In the genomic region with DNA sequence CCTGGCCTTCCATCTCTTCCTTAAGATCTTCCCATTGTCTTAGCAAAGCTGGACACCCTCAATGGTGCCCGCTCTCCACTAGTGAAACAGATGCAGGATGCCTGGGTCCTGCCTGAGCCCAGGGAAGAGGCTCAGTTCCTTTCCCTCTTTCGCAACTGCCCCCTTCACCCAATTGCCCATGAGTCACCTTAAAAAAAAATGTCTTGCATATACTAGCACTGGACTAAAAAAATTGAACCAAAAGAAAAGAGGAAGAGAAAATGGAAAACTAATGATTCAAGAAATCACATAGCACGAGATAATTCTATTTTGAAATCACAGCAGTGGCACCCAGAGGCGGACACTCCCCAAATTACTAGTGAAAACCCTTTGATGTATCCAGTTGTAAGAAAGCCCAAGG, we compare ENCODE assay signal across 18 cellular contexts.
DNase-seq lines count a peak whose midpoint lies in the region; ATAC-seq and TF ChIP-seq lines count a peak whose summit lies in the region.
"Had no signal": no experiment of that assay in that cellular context is flagged by ENCODE, and none has a peak within 500 bp of the region (broad histone marks: within the 10 kb centered on the region; RNA-seq: fewer than 3 reads in every experiment).

No MANE protein-coding gene starts in this region.

- CTCF ChIA-PET in MCF 10A (lab: Yijun Ruan, JAX) = no interaction called here

- H3K4me1 ChIP-seq in breast epithelium (no peaks in the 10 kb centered on the region), heart right ventricle (peaks cover 0 to 25% (median 0%) of the 10 kb centered on the region in 9 donors), vagina (no peaks in the 10 kb centered on the region)

- TF ChIP-seq POLR2A in breast epithelium (IDR thresholded peaks at IDR 0.05) (no peak), vagina (IDR thresholded peaks at IDR 0.05) (no peak)

- H3K9me3 ChIP-seq in breast epithelium = no peaks in the 10 kb centered on the region
- H3K9me3 ChIP-seq in heart right ventricle = peaks cover 0 to 15% (median 5%) of the 10 kb centered on the region in 11 donors
- H3K9me3 ChIP-seq in vagina = no peaks in the 10 kb centered on the region

- no peaks in the 10 kb centered on the region for H3K36me3 Mint-ChIP-seq in MCF 10A (ENCODE audit: insufficient read depth, unreplicated experiment)
- H3K36me3 Mint-ChIP-seq: natural killer cell had no signal

- H3K36me3 ChIP-seq in breast epithelium (no peaks in the 10 kb centered on the region), heart right ventricle (no peaks in the 10 kb centered on the region), vagina (no peaks in the 10 kb centered on the region)
- H3K36me3 ChIP-seq: stomach had no signal

- H3K27ac ChIP-seq in breast epithelium (no peak overlapping the region), heart right ventricle (peak overlapping the region in 1 of 10 donors; percentile 65), vagina (peak overlapping the region; percentile 1)
- H3K27ac ChIP-seq: 22Rv1, HL-60 had no signal

- peak; percentile 75 for DNase-seq in MCF 10A (ENCODE audit: unreplicated experiment)
- no peak for DNase-seq in breast epithelium (ENCODE audit: low spot score in 2 of 2)
- DNase-seq in SKM-1 treated with dmso at 0.1 percent for 144 hours (lab: John Stamatoyannopoulos, UW; ENCODE audit: unreplicated experiment) = peak; percentile 70
- no peak for DNase-seq in heart right ventricle
- no peak for DNase-seq in vagina (ENCODE audit: extremely low spot score in 2 of 2)
- DNase-seq in iPS-NIHi11 (ENCODE audit: low spot score) = no peak
- DNase-seq in posterior vena cava (ENCODE audit: low spot score) = no peak
- DNase-seq: activated CD4-positive, alpha-beta T cell treated with anti-CD3 and anti-CD28 coated beads, Interleukin-2, amount 10 ng/mL, durations not matched to agents 24 days and 14 days; kidney glomerular epithelial cell; MM.1S; natural killer cell; stomach; T1000 had no signal

- H3K4me1 Mint-ChIP-seq in MCF 10A (ENCODE audit: insufficient read depth, unreplicated experiment) = peaks cover 12% of the 10 kb centered on the region
- H3K4me1 Mint-ChIP-seq: activated CD4-positive, alpha-beta T cell treated with anti-CD3 and anti-CD28 coated beads, Interleukin-2, amount 10 ng/mL, durations not matched to agents 24 days and 14 days; natural killer cell had no signal

- ATAC-seq in heart right ventricle (peak in 5 of 8 donors; percentile 26 to 71 (median 58)), GM19397 (IDR thresholded peaks at IDR 0.05; ENCODE audit: unreplicated experiment) (no peak)
- ATAC-seq: GM23338, natural killer cell, Panc1 had no signal

- WGBS in heart right ventricle, 2 donors = 87 to 93% methylated on average over 4 of the region's 4 CpGs

- no peaks in the 10 kb centered on the region for H3K27me3 Mint-ChIP-seq in MCF 10A (ENCODE audit: insufficient read depth, unreplicated experiment)
- H3K27me3 Mint-ChIP-seq: activated CD4-positive, alpha-beta T cell treated with anti-CD3 and anti-CD28 coated beads, Interleukin-2, amount 10 ng/mL, durations not matched to agents 24 days and 14 days had no signal

- POLR2A ChIA-PET in MCF 10A (lab: Yijun Ruan, JAX) = no interaction called here

- H3K27ac Mint-ChIP-seq in MCF 10A (ENCODE audit: low read depth, unreplicated experiment) = peak overlapping the region; percentile 2
- H3K27ac Mint-ChIP-seq: activated CD4-positive, alpha-beta T cell treated with anti-CD3 and anti-CD28 coated beads, Interleukin-2, amount 10 ng/mL, durations not matched to agents 24 days and 14 days; GM23338; natural killer cell had no signal

- peaks cover 6% of the 10 kb centered on the region for H3K9me3 Mint-ChIP-seq in MCF 10A (ENCODE audit: unreplicated experiment)
- H3K9me3 Mint-ChIP-seq: activated CD4-positive, alpha-beta T cell treated with anti-CD3 and anti-CD28 coated beads, Interleukin-2, amount 10 ng/mL, durations not matched to agents 24 days and 14 days; GM23338 had no signal

- TF ChIP-seq CTCF in MCF 10A (IDR thresholded peaks at IDR 0.05; ENCODE audit: unreplicated experiment) = no peak
- no peak for TF ChIP-seq CTCF in breast epithelium (IDR thresholded peaks at IDR 0.05)
- no peak for TF ChIP-seq CTCF in heart right ventricle (IDR thresholded peaks at IDR 0.05)
- no peak for TF ChIP-seq CTCF in vagina (IDR thresholded peaks at IDR 0.05)

- H3K27me3 ChIP-seq in breast epithelium (no peaks in the 10 kb centered on the region), heart right ventricle (no peaks in the 10 kb centered on the region), vagina (no peaks in the 10 kb centered on the region)
- H3K27me3 ChIP-seq: stomach had no signal

- H3K4me3 ChIP-seq in breast epithelium = no peak overlapping the region
- H3K4me3 ChIP-seq in heart right ventricle = no peak overlapping the region
- no peak overlapping the region for H3K4me3 ChIP-seq in vagina
- H3K4me3 ChIP-seq: GM23338, stomach had no signal

- H3K4me3 Mint-ChIP-seq in MCF 10A (ENCODE audit: unreplicated experiment) = no peak overlapping the region
- H3K4me3 Mint-ChIP-seq: activated CD4-positive, alpha-beta T cell treated with anti-CD3 and anti-CD28 coated beads, Interleukin-2, amount 10 ng/mL, durations not matched to agents 24 days and 14 days; GM23338; natural killer cell had no signal

- intact Hi-C loops in MCF 10A (cut with micrococcal nuclease) (no loop called here), breast epithelium (cut with DNase I; ENCODE audit: low total_unique reads) (no loop called here), heart right ventricle (cut with DNase I) (no loop called here), vagina (cut with DNase I) (no loop called here), posterior vena cava (cut with DNase I) (loop anchor here in 1 of 2 donors (10.0 kb wide), 1 partner anchor 89 kb away; no protein-coding TSS in a partner anchor)

- BruUV-seq in MCF 10A (replicated peaks; lab: Mats Ljungman, UMichigan) = no TSS peak

Comparison
In these comparisons a context has a peak if more than half of its experiments do, and no peak if none do; other contexts are left out.
1. DNase-seq: peak in MCF 10A (single experiment) and SKM-1 treated with dmso at 0.1 percent for 144 hours (single experiment); none in breast epithelium (0 of 2), heart right ventricle (0 of 2), vagina (0 of 2), iPS-NIHi11 (single experiment) and posterior vena cava (single experiment).